Comparison of ENCODE assay signal across 8 cellular contexts in genomic region chr22:17369553-17370035, GRCh38. TPM values are rescaled to one million over a fixed set of nuclear protein-coding genes. Genes with fewer than 3 reads are reported as not detected.
A peak's percentile ranks its signal among the peaks of the same experiment; 100 is the strongest.
DNase-seq lines count a peak whose midpoint lies in the region; ATAC-seq, FAIRE-seq and TF ChIP-seq lines count a peak whose summit lies in the region.

No MANE protein-coding gene starts in this region.

- no peaks in the 10 kb centered on the region for H4K20me1 ChIP-seq in DOHH2 (ENCODE audit: control insufficient read depth, insufficient read depth, low read depth, low read length)
- no peaks in the 10 kb centered on the region for H4K20me1 ChIP-seq in Karpas-422 (ENCODE audit: insufficient read depth, low read depth, low read length)
- no peaks in the 10 kb centered on the region for H4K20me1 ChIP-seq in HepG2 (ENCODE audit: insufficient read depth, low read length)

- no CpG with 5 or more reads among the region's 77 CpGs for WGBS in HepG2 (ENCODE audit: low lambda C conversion rate)

- no peak for TF ChIP-seq RAD21 in HepG2 (CRISPR knock-in tag; IDR thresholded peaks at IDR 0.05)

- peaks cover 62% of the 10 kb centered on the region for H3K79me2 ChIP-seq in DOHH2 (ENCODE audit: control insufficient read depth, low read length)
- H3K79me2 ChIP-seq in Karpas-422 (ENCODE audit: low read length) = no peaks in the 10 kb centered on the region
- H3K79me2 ChIP-seq in HepG2 (ENCODE audit: insufficient read depth, low read length) = no peaks in the 10 kb centered on the region

- H2AFZ ChIP-seq in Karpas-422 (ENCODE audit: low read length) (no peak overlapping the region), HepG2 (ENCODE audit: low read length) (no peak overlapping the region)

- POLR2A ChIA-PET in HepG2 (lab: Yijun Ruan, JAX) = no interaction called here

- TF ChIP-seq CTCF in DOHH2 (IDR thresholded peaks at IDR 0.05; ENCODE audit: low read depth, low read length, poor library complexity, severe bottlenecking) (no peak), astrocyte of the cerebellum (IDR thresholded peaks at IDR 0.05; ENCODE audit: low read depth, low read length, missing control alignments) (no peak), HepG2 (CRISPR knock-in tag; IDR thresholded peaks at IDR 0.05) (no peak)

- FAIRE-seq in HepG2 (lab: Jason Lieb, UNC) = no peak

- CTCF ChIA-PET in HepG2 (lab: Yijun Ruan, JAX; ENCODE audit: low intra/inter-chr PET ratio, low total read pairs) = no interaction called here

- H3K9me2 ChIP-seq in DOHH2 (replicated peaks; ENCODE audit: control insufficient read depth, low read length) (no peaks in the 10 kb centered on the region), Karpas-422 (replicated peaks; ENCODE audit: insufficient read depth, low read length) (no peaks in the 10 kb centered on the region)

- in situ Hi-C loops in astrocyte of the cerebellum (cut with HindIII; ENCODE audit: low sequenced_read_pairs) (no loop called here), HepG2 (cut with HindIII; ENCODE audit: extremely low pct_ligation_motif_present, low pct_unique_long_range_greater_than_20kb) (no loop called here)

- TF ChIP-seq EP300 in HepG2 (IDR thresholded peaks at IDR 0.05; ENCODE audit: low read depth in 2 of 2, low read length in 2 of 2) (no peak), HepG2 (CRISPR knock-in tag; IDR thresholded peaks at IDR 0.05; ENCODE audit: borderline replicate concordance) (no peak)

- H3K9me3 ChIP-seq in DOHH2 (ENCODE audit: control insufficient read depth, insufficient read depth, low read length) (no peaks in the 10 kb centered on the region), Karpas-422 (ENCODE audit: low read length) (no peaks in the 10 kb centered on the region), HepG2 (ENCODE audit: low read length) (no peaks in the 10 kb centered on the region)

- peak overlapping the region; percentile 93 for H3K4me3 ChIP-seq in DOHH2 (ENCODE audit: low read length)
- peak overlapping the region; percentile 60; the same call in 1 of the 2 replicates for H3K4me3 ChIP-seq in Karpas-422 (ENCODE audit: low read length)
- peak overlapping the region; percentile 46 for H3K4me3 ChIP-seq in astrocyte of the cerebellum (ENCODE audit: low read depth, low read length)
- H3K4me3 ChIP-seq in HepG2 (replicated peaks in 1 of 3; ENCODE audit: insufficient read depth in 1 of 3, low read depth in 2 of 3, low read length in 3 of 3) = peak overlapping the region in 2 of 3 experiments; percentile 23 to 52; a peak in 2 of 6 replicates

- intact Hi-C loops in HepG2 (cut with micrococcal nuclease; ENCODE audit: unreplicated experiment) = loop anchor here (5.0 kb wide), 2 partner anchors 133 to 213 kb away; no protein-coding TSS in a partner anchor

- ATAC-seq in HepG2 = peak; percentile 69
- ATAC-seq in GM18870 (IDR thresholded peaks at IDR 0.05; ENCODE audit: unreplicated experiment) = no peak

- DNase-seq in Karpas-422 (peak; percentile 70), astrocyte of the cerebellum (ENCODE audit: low read depth) (no peak), HepG2 (ENCODE audit: low spot score) (no peak), AG08395 (ENCODE audit: low spot score) (no peak)
- peak; percentile 14 for DNase-seq in stimulated activated naive CD4-positive, alpha-beta T cell treated with Interleukin-2 at 50 U/mL for 16 hours (lab: John Stamatoyannopoulos, UW)
- no peak for DNase-seq in effector CD4-positive, alpha-beta T cell

- H3K4me1 ChIP-seq in DOHH2 (ENCODE audit: control insufficient read depth, low read length) (peaks cover 41% of the 10 kb centered on the region), Karpas-422 (ENCODE audit: low read length) (peaks cover 12% of the 10 kb centered on the region), HepG2 (ENCODE audit: insufficient read depth, low read length) (peaks cover 9% of the 10 kb centered on the region; the same call in 1 of the 2 replicates)

- H3K9ac ChIP-seq in Karpas-422 (ENCODE audit: low read length) (peak overlapping the region; percentile 61), HepG2 (ENCODE audit: insufficient read depth, low read depth, low read length) (no peak overlapping the region)

- H3K4me2 ChIP-seq in DOHH2 (ENCODE audit: low read length) = peak overlapping the region; percentile 74
- H3K4me2 ChIP-seq in Karpas-422 (ENCODE audit: low read depth, low read length, poor library complexity, severe bottlenecking) = peak overlapping the region; percentile 68
- peak overlapping the region; percentile 51 for H3K4me2 ChIP-seq in HepG2 (ENCODE audit: low read depth, low read length)

- no peaks in the 10 kb centered on the region for H3K27me3 ChIP-seq in DOHH2 (ENCODE audit: control insufficient read depth, low read length)
- H3K27me3 ChIP-seq in Karpas-422 (ENCODE audit: low read length) = no peaks in the 10 kb centered on the region
- peaks cover 9 to 55% of the 10 kb centered on the region in 2 experiments; a peak in 4 of 5 replicates for H3K27me3 ChIP-seq in HepG2 (ENCODE audit: control insufficient read depth in 1 of 2, insufficient read depth in 2 of 2, low read length in 2 of 2)

- no TSS peak for BruUV-seq in HepG2 (replicated peaks; lab: Mats Ljungman, UMichigan)

- H3K36me3 ChIP-seq in DOHH2 (ENCODE audit: control insufficient read depth, low read length) = no peaks in the 10 kb centered on the region
- H3K36me3 ChIP-seq in Karpas-422 (ENCODE audit: insufficient read depth, low read length) = no peaks in the 10 kb centered on the region
- H3K36me3 ChIP-seq in HepG2 (replicated peaks in 1 of 2; ENCODE audit: control insufficient read depth in 1 of 2, insufficient read depth in 2 of 2, low read length in 2 of 2) = no peaks in the 10 kb centered on the region

- peaks cover 9% of the 10 kb centered on the region; the same call in 1 of the 2 replicates for H3F3A ChIP-seq in DOHH2 (ENCODE audit: control insufficient read depth, insufficient read depth)

- H3K27ac ChIP-seq in DOHH2 (ENCODE audit: low read depth, low read length) (no peak overlapping the region), Karpas-422 (ENCODE audit: low read length) (no peak overlapping the region), HepG2 (ENCODE audit: extremely low read length, insufficient read depth, low read length) (no peak overlapping the region)

- TF ChIP-seq POLR2A in HepG2 (IDR thresholded peaks at IDR 0.05; ENCODE audit: insufficient read depth in 1 of 2, low read depth in 2 of 2, low read length in 2 of 2) = no peak

TF ChIP-seq in HepG2, 621 proteins besides CTCF, POLR2A, EP300 and RAD21:
- TF ChIP-seq TFDP1 (CRISPR knock-in tag; IDR thresholded peaks at IDR 0.05; ENCODE audit: borderline replicate concordance) (peak; percentile 19; the same call in 1 of the 2 replicates), CEBPG (CRISPR knock-in tag; IDR thresholded peaks at IDR 0.05) (no peak)

RNA-seq across cellular contexts. Expression of gene CECR2, which starts 0.3 kb away (rescaled TPM):
- 1.6 TPM in 2 replicates for total RNA-seq in Karpas-422 (2014; rRNA removed; shearing (Covaris generic); ENCODE audit: low replicate concordance)
- not detected in 2 replicates for total RNA-seq in HepG2 (2016; rRNA removed; fragmentation: Illumina TruSeq; extraction: Trizol)
- total RNA-seq in HepG2 (2016; cell fraction: cytosol; rRNA removed; fragmentation: Illumina TruSeq; extraction: Trizol; ENCODE audit: low read depth) = not detected in 2 replicates
- total RNA-seq in HepG2 (2016; cell fraction: insoluble cytoplasmic fraction; rRNA removed; fragmentation: Illumina TruSeq; extraction: Trizol) = not detected in 2 replicates
- not detected in 2 replicates for total RNA-seq in HepG2 (2016; cell fraction: membrane; rRNA removed; fragmentation: Illumina TruSeq; extraction: Trizol)
- total RNA-seq in HepG2 (2016; cell fraction: nucleus; rRNA removed; fragmentation: Illumina TruSeq; extraction: Trizol) = not detected in 2 replicates
- 0.01 TPM in 1 of 2 replicates, not detected in the other for polyA plus RNA-seq in HepG2 (2011; rRNA removed)
- not detected in 2 replicates for polyA plus RNA-seq in HepG2 (2011; cell fraction: cytosol; rRNA removed)
- polyA plus RNA-seq in HepG2 (2011; cell fraction: nucleus; rRNA removed) = 0.03 and 0.05 TPM in 2 replicates
- polyA plus RNA-seq in HepG2 (2012) = not detected in 2 replicates
- not detected in 2 replicates for polyA plus RNA-seq in HepG2 (2016; cell fraction: cytosol; fragmentation: Illumina TruSeq; extraction: Trizol; ENCODE audit: low read depth)
- not detected in 2 replicates for polyA plus RNA-seq in HepG2 (2016; cell fraction: insoluble cytoplasmic fraction; fragmentation: Illumina TruSeq; extraction: Trizol; ENCODE audit: low read depth)
- polyA plus RNA-seq in HepG2 (2016; cell fraction: membrane; fragmentation: Illumina TruSeq; extraction: Trizol; ENCODE audit: low read depth) = not detected in 2 replicates
- polyA plus RNA-seq in HepG2 (2016; cell fraction: nucleus; fragmentation: Illumina TruSeq; extraction: Trizol; ENCODE audit: insufficient read depth, low read depth) = not detected in 2 replicates
- 0.02 and 0.04 TPM in 2 replicates for polyA minus RNA-seq in HepG2 (2011; rRNA and poly(A)+ RNA removed; ENCODE audit: low replicate concordance)
- polyA minus RNA-seq in HepG2 (2011; cell fraction: cytosol; rRNA and poly(A)+ RNA removed) = not detected in 2 replicates
- polyA minus RNA-seq in HepG2 (2011; cell fraction: nucleus; rRNA and poly(A)+ RNA removed) = not detected in 2 replicates

Comparison
In these comparisons a context has a peak if more than half of its experiments do, and no peak if none do; other contexts are left out.
1. H3K4me3 ChIP-seq: peak in every context shown above with its lines; median percentile 93 in DOHH2; 60 in Karpas-422; 46 in astrocyte of the cerebellum; 38 in HepG2.
2. DNase-seq: peak in Karpas-422 (single experiment) and stimulated activated naive CD4-positive, alpha-beta T cell treated with Interleukin-2 at 50 U/mL for 16 hours (single experiment); none in astrocyte of the cerebellum (single experiment), HepG2 (single experiment), AG08395 (single experiment) and effector CD4-positive, alpha-beta T cell (single experiment).
3. Peak in every context shown above with its lines, with median percentiles within 50 percentile points of each other: H3K4me2 ChIP-seq.